8 cellular contexts compared by ENCODE assay signal in the genomic region with DNA sequence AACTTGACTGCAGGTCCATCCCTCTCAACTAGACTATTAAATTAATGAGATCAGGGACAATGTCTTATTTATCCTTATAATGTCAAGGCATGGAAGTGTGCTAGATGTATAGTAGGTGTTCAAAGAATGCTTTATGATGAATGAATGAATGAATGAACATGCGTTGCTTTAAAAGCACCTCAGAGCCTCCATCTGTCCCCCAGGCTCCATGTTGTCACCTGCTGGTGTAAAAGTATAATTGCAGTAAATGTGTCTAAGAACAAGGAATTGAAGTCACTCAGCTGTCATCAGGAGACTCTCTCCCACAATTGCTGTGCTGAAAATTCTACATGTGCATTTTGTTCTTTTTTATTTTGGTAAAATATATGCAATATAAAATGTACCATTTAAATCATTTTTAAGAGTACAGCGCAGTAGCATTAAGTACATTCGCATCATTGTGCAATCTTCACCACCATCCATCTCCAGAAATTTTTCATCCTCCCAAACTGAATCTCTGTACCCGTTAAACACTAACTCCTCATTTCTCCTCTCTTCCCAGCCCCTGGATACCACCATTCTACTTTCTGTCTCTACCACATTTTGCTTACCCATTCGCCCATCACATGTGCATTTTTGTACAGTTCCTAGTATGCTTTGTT. TPM values are rescaled to one million over a fixed set of nuclear protein-coding genes. Genes with fewer than 3 reads are reported as not detected.
DNase-seq lines count a peak whose midpoint lies in the region; TF ChIP-seq lines count a peak whose summit lies in the region.

No MANE protein-coding gene starts in this region.

- H3K4me3 ChIP-seq in prostate gland = no peak overlapping the region

- no peaks in the 10 kb centered on the region for H3K4me1 ChIP-seq in prostate gland (replicated peaks)

- peak; percentile 65 for DNase-seq in DMS 273 (lab: John Stamatoyannopoulos, UW; ENCODE audit: unreplicated experiment)
- DNase-seq in DMS 273 treated with DMSO at 0.1 percent for 48 hours (lab: John Stamatoyannopoulos, UW) = no peak
- peak; percentile 21 for DNase-seq in MV-4-11 (lab: John Stamatoyannopoulos, UW)
- DNase-seq in dermis blood vessel endothelial cell = peak; percentile 38
- no peak for DNase-seq in prostate gland (ENCODE audit: low spot score)
- no peak for DNase-seq in activated T-cell treated with anti-CD3 and anti-CD28 coated beads, Interleukin-2, amount 50 U/mL, for 48 hours
- no peak for DNase-seq in NCI-H446 treated with DMSO at 0.1 percent for 48 hours (lab: John Stamatoyannopoulos, UW)
- DNase-seq in COR-L47 (lab: John Stamatoyannopoulos, UW) = no peak

- peak in 3 of 4 experiments; percentile 22 to 42 (median 25) for TF ChIP-seq CTCF in prostate gland (IDR thresholded peaks at IDR 0.05)

- no peaks in the 10 kb centered on the region for H3K27me3 ChIP-seq in prostate gland (replicated peaks; ENCODE audit: insufficient read depth)

- no peak for TF ChIP-seq POLR2A in prostate gland (IDR thresholded peaks at IDR 0.05)

- no peaks in the 10 kb centered on the region for H3K9me3 ChIP-seq in prostate gland

- H3K27ac ChIP-seq in prostate gland = no peak overlapping the region

- no peaks in the 10 kb centered on the region for H3K36me3 ChIP-seq in prostate gland

- intact Hi-C loops in prostate gland (cut with DNase I) = no loop called here

- 77% methylated on average over 5 of the region's 5 CpGs for WGBS in prostate gland

RNA-seq across cellular contexts. Expression of gene GNAL, which starts 52.6 kb away (rescaled TPM):
- total RNA-seq in dermis blood vessel endothelial cell = 0.51 and 0.68 TPM in 2 replicates
- 10 to 100 TPM in 1 of 2 donors, 1 to 10 TPM in 1; 4.2 to 14.3 TPM for total RNA-seq in prostate gland

Comparison
In these comparisons a context has a peak if more than half of its experiments do, and no peak if none do; other contexts are left out.
1. DNase-seq: peak in DMS 273 (single experiment), MV-4-11 (single experiment) and dermis blood vessel endothelial cell (single experiment); none in DMS 273 treated with DMSO at 0.1 percent for 48 hours (single experiment), prostate gland (single experiment), activated T-cell treated with anti-CD3 and anti-CD28 coated beads, Interleukin-2, amount 50 U/mL, for 48 hours (0 of 2), NCI-H446 treated with DMSO at 0.1 percent for 48 hours (single experiment) and COR-L47 (single experiment).